In genomic region chr1:246161626-246162025, GRCh38 we compare ENCODE assay signal across 16 cellular contexts.
A peak's percentile ranks its signal among the peaks of the same experiment; 100 is the strongest.
DNase-seq lines count a peak whose midpoint lies in the region; ATAC-seq and TF ChIP-seq lines count a peak whose summit lies in the region.
"Had no signal": no experiment of that assay in that cellular context is flagged by ENCODE, and none has a peak within 500 bp of the region (broad histone marks: within the 10 kb centered on the region; RNA-seq: fewer than 3 reads in every experiment).

No MANE protein-coding gene starts in this region.

- H3K27ac Mint-ChIP-seq in activated CD8-positive, alpha-beta memory T cell treated with anti-CD3 and anti-CD28 coated beads, Interleukin-2, amount 10 ng/mL, durations not matched to agents 7 days and 5 days, result no peak overlapping the region
- H3K27ac Mint-ChIP-seq: activated T-cell treated with anti-CD3 and anti-CD28 coated beads, Interleukin-2, amount 50 U/mL, for 72 hours had no signal

- TF ChIP-seq POLR2A in esophagus muscularis mucosa (IDR thresholded peaks at IDR 0.05; ENCODE audit: low read depth), result no peak

- peak; percentile 68 for ATAC-seq in Right ventricle myocardium superior (ENCODE audit: poor library complexity)
- ATAC-seq in HG02870 (IDR thresholded peaks at IDR 0.05; ENCODE audit: unreplicated experiment), result no peak
- no peak for ATAC-seq in activated CD8-positive, alpha-beta memory T cell treated with anti-CD3 and anti-CD28 coated beads, Interleukin-2, amount 10 ng/mL, durations not matched to agents 7 days and 5 days
- ATAC-seq: activated T-cell treated with anti-CD3 and anti-CD28 coated beads, Interleukin-2, amount 50 U/mL, for 72 hours; body of pancreas had no signal

- H3K9me3 ChIP-seq in esophagus muscularis mucosa (no peaks in the 10 kb centered on the region), colonic mucosa (no peaks in the 10 kb centered on the region)
- H3K9me3 ChIP-seq: body of pancreas, HAP-1 had no signal

- TF ChIP-seq EP300 in esophagus muscularis mucosa (IDR thresholded peaks at IDR 0.05), result no peak

- no peaks in the 10 kb centered on the region for H3K27me3 ChIP-seq in esophagus muscularis mucosa
- no peaks in the 10 kb centered on the region for H3K27me3 ChIP-seq in colonic mucosa
- H3K27me3 ChIP-seq: body of pancreas had no signal

- CTCF ChIA-PET in activated CD8-positive, alpha-beta memory T cell treated with anti-CD3 and anti-CD28 coated beads, Interleukin-2, amount 10 ng/mL, durations not matched to agents 7 days and 5 days (lab: Charles Lee), result no interaction called here

- no peaks in the 10 kb centered on the region for H3K36me3 Mint-ChIP-seq in activated CD8-positive, alpha-beta memory T cell treated with anti-CD3 and anti-CD28 coated beads, Interleukin-2, amount 10 ng/mL, durations not matched to agents 7 days and 5 days

- WGBS in esophagus muscularis mucosa, result 100% methylated on average over 1 of the region's 1 CpG

- H3K27ac ChIP-seq in esophagus muscularis mucosa (replicated peaks in 1 of 4) (no peak overlapping the region), colonic mucosa (no peak overlapping the region)
- H3K27ac ChIP-seq: body of pancreas had no signal

- H3K27me3 Mint-ChIP-seq in activated CD8-positive, alpha-beta memory T cell treated with anti-CD3 and anti-CD28 coated beads, Interleukin-2, amount 10 ng/mL, durations not matched to agents 7 days and 5 days, result no peaks in the 10 kb centered on the region

- H3K9ac ChIP-seq in colonic mucosa (ENCODE audit: low read depth in 2 of 2, low read length in 2 of 2), result no peak overlapping the region

- TF ChIP-seq CTCF in esophagus muscularis mucosa (IDR thresholded peaks at IDR 0.05), result no peak
- TF ChIP-seq CTCF in colonic mucosa (IDR thresholded peaks at IDR 0.05), result no peak

- H3K4me1 Mint-ChIP-seq in activated CD8-positive, alpha-beta memory T cell treated with anti-CD3 and anti-CD28 coated beads, Interleukin-2, amount 10 ng/mL, durations not matched to agents 7 days and 5 days, result no peaks in the 10 kb centered on the region

- H3K4me3 ChIP-seq in esophagus muscularis mucosa (no peak overlapping the region), colonic mucosa (no peak overlapping the region)
- H3K4me3 ChIP-seq: body of pancreas, HAP-1 had no signal

- H3K4me1 ChIP-seq in esophagus muscularis mucosa (peaks cover 0 to 5% (median 2%) of the 10 kb centered on the region in 4 donors), colonic mucosa (no peaks in the 10 kb centered on the region)
- H3K4me1 ChIP-seq: HAP-1 had no signal

- DNase-seq in Right ventricle myocardium superior (no peak), cardiac septum (ENCODE audit: low spot score) (no peak), RPMI7951 (ENCODE audit: low read depth) (peak; percentile 60), esophagus muscularis mucosa (ENCODE audit: extremely low spot score) (peak; percentile 47), stromal cell of bone marrow (ENCODE audit: low read depth) (peak; percentile 79), colonic mucosa (no peak)
- DNase-seq in activated CD8-positive, alpha-beta memory T cell treated with anti-CD3 and anti-CD28 coated beads, Interleukin-2, amount 10 ng/mL, durations not matched to agents 7 days and 5 days, result no peak
- DNase-seq: activated CD4-positive, CD25-positive, alpha-beta regulatory T cell treated with anti-CD3 and anti-CD28 coated beads, Interleukin-2, amount 50 U/mL, for 72 hours; activated T-cell treated with anti-CD3 and anti-CD28 coated beads, Interleukin-2, amount 50 U/mL, for 72 hours; body of pancreas; DND-41; stimulated activated CD4-positive, alpha-beta T cell treated with anti-CD3 and anti-CD28 coated beads, Interleukin-4, amount 100 ng/mL, for 24 hours; stimulated activated naive CD4-positive, alpha-beta T cell treated with Interleukin-2 at 50 U/mL for 16 hours; T-helper 1 cell had no signal

- intact Hi-C loops in Right ventricle myocardium superior (cut with DNase I) (no loop called here), cardiac septum (cut with DNase I) (no loop called here), esophagus muscularis mucosa (cut with DNase I) (no loop called here), colonic mucosa (cut with DNase I) (no loop called here)

- H3K4me3 Mint-ChIP-seq in activated CD8-positive, alpha-beta memory T cell treated with anti-CD3 and anti-CD28 coated beads, Interleukin-2, amount 10 ng/mL, durations not matched to agents 7 days and 5 days, result no peak overlapping the region
- H3K4me3 Mint-ChIP-seq: activated T-cell treated with anti-CD3 and anti-CD28 coated beads, Interleukin-2, amount 50 U/mL, for 72 hours had no signal

- no peaks in the 10 kb centered on the region for H3K36me3 ChIP-seq in esophagus muscularis mucosa
- H3K36me3 ChIP-seq in colonic mucosa, result no peaks in the 10 kb centered on the region
- H3K36me3 ChIP-seq: HAP-1 had no signal

- H3K9me3 Mint-ChIP-seq in activated CD8-positive, alpha-beta memory T cell treated with anti-CD3 and anti-CD28 coated beads, Interleukin-2, amount 10 ng/mL, durations not matched to agents 7 days and 5 days (ENCODE audit: low read depth), result no peaks in the 10 kb centered on the region
- H3K9me3 Mint-ChIP-seq: activated T-cell treated with anti-CD3 and anti-CD28 coated beads, Interleukin-2, amount 50 U/mL, for 72 hours had no signal

Comparison
In these comparisons a context has a peak if more than half of its experiments do, and no peak if none do; other contexts are left out.
1. DNase-seq: peak in RPMI7951 (single experiment), esophagus muscularis mucosa (single experiment) and stromal cell of bone marrow (single experiment); none in Right ventricle myocardium superior (single experiment), cardiac septum (single experiment), activated CD8-positive, alpha-beta memory T cell treated with anti-CD3 and anti-CD28 coated beads, Interleukin-2, amount 10 ng/mL, durations not matched to agents 7 days and 5 days (single experiment) and colonic mucosa (single experiment).